8 cellular contexts compared by ENCODE assay signal in genomic region chr12:48999371-49000131, GRCh38. TPM values are rescaled to one million over a fixed set of nuclear protein-coding genes. Genes with fewer than 3 reads are reported as not detected.
DNase-seq lines count a peak whose midpoint lies in the region; ATAC-seq and TF ChIP-seq lines count a peak whose summit lies in the region.

TSS of gene DDN (minus strand) at chr12:48999375. CDS start at chr12:48999287, 88 bp downstream.

- peak within 1 kb of the TSS in 5 of 7 donors; percentile 27 to 83 (median 42) for H3K27ac Mint-ChIP-seq in CD4-positive, alpha-beta memory T cell

- peaks cover 18% of the 10 kb centered on the region for H3K36me3 ChIP-seq in CD4-positive, alpha-beta memory T cell (ENCODE audit: insufficient read depth, low read length)
- H3K36me3 ChIP-seq in gastroesophageal sphincter = peaks cover 0 to 45% of the 10 kb centered on the region in 2 donors
- no peaks in the 10 kb centered on the region for H3K36me3 ChIP-seq in ovary

- no peaks in the 10 kb centered on the region for H3K9me3 ChIP-seq in CD4-positive, alpha-beta memory T cell (ENCODE audit: control insufficient read depth in 1 of 2, low read length in 2 of 2)
- H3K9me3 ChIP-seq in gastroesophageal sphincter = no peaks in the 10 kb centered on the region
- no peaks in the 10 kb centered on the region for H3K9me3 ChIP-seq in ovary

- TF ChIP-seq CTCF in gastroesophageal sphincter (IDR thresholded peaks at IDR 0.05) (no peak), ovary (IDR thresholded peaks at IDR 0.05) (no peak)

- H3K36me3 Mint-ChIP-seq in CD4-positive, alpha-beta memory T cell = peaks cover 35 to 40% of the 10 kb centered on the region in 2 donors

- TF ChIP-seq POLR2A in gastroesophageal sphincter (IDR thresholded peaks at IDR 0.05) (no peak), ovary (IDR thresholded peaks at IDR 0.05) (no peak)

- peak within 1 kb of the TSS in 1 of 2 donors; percentile 60 for H3K4me3 ChIP-seq in CD4-positive, alpha-beta memory T cell (ENCODE audit: low read length in 2 of 2)
- H3K4me3 ChIP-seq in gastroesophageal sphincter (peak within 1 kb of the TSS; percentile 8 to 53), ovary (peak within 1 kb of the TSS; percentile 33)

- CTCF ChIA-PET in CD4-positive, alpha-beta memory T cell (lab: Charles Lee; ENCODE audit: partially characterized antibody) = interaction anchor here (1.1 to 14.1 kb wide), 6 partner anchors 11 to 76 kb away, joined by 3 to 244 read pairs (median 30); partner anchors contain the start of genes PRKAG1 and WNT1

- peak in 4 of 5 donors; percentile 34 to 64 (median 47) for DNase-seq in CD4-positive, alpha-beta memory T cell
- peak; percentile 21 for DNase-seq in NCI-H526 treated with DMSO at 0.1 percent for 48 hours (lab: John Stamatoyannopoulos, UW)
- peak; percentile 36 for DNase-seq in activated gamma-delta T cell (lab: John Stamatoyannopoulos, UW)
- DNase-seq in ovary = peak in 1 of 5 donors; percentile 26
- no peak for DNase-seq in substantia nigra (lab: John Stamatoyannopoulos, UW)
- no peak for DNase-seq in KG1 (lab: John Stamatoyannopoulos, UW)

- H3K4me1 ChIP-seq in CD4-positive, alpha-beta memory T cell (ENCODE audit: insufficient read depth, low read length) = peaks cover 42% of the 10 kb centered on the region
- peaks cover 5 to 49% (median 38%) of the 10 kb centered on the region in 3 donors for H3K4me1 ChIP-seq in gastroesophageal sphincter
- H3K4me1 ChIP-seq in ovary (ENCODE audit: insufficient read depth) = peaks cover 6% of the 10 kb centered on the region

- POLR2A ChIA-PET in CD4-positive, alpha-beta memory T cell (lab: Charles Lee; ENCODE audit: partially characterized antibody) = interaction anchor here (0.8 to 7.3 kb wide), 4 partner anchors 15 to 90 kb away, joined by 3 to 46 read pairs (median 6); partner anchors contain the start of gene PRKAG1

- 0% methylated on average over 3 of the region's 30 CpGs; no CpG with 5 or more reads in 1 of the 2 donors for whole genome bisulfite sequencing in gastroesophageal sphincter (ENCODE audit: low coverage in 1 of 2), 2 donors
- 1 to 4% (median 1%) methylated on average over 21 to 30 of the region's 30 CpGs for WGBS in ovary, 3 donors

- H3K27ac ChIP-seq in CD4-positive, alpha-beta memory T cell (ENCODE audit: low read depth, low read length) = no peak within 1 kb of the TSS
- no peak within 1 kb of the TSS for H3K27ac ChIP-seq in gastroesophageal sphincter
- H3K27ac ChIP-seq in ovary = no peak within 1 kb of the TSS
- no peak within 1 kb of the TSS for H3K27ac ChIP-seq in substantia nigra (ENCODE audit: low read depth, low read length, poor library complexity, severe bottlenecking)

- peak within 1 kb of the TSS; percentile 60 to 83 (median 78) for H3K4me3 Mint-ChIP-seq in CD4-positive, alpha-beta memory T cell

- peaks cover 20 to 44% of the 10 kb centered on the region in 2 donors for H3K27me3 Mint-ChIP-seq in CD4-positive, alpha-beta memory T cell

- peaks cover 17 to 47% (median 25%) of the 10 kb centered on the region in 4 donors for H3K4me1 Mint-ChIP-seq in CD4-positive, alpha-beta memory T cell

- no peak for TF ChIP-seq EP300 in gastroesophageal sphincter (IDR thresholded peaks at IDR 0.05)
- no peak for TF ChIP-seq EP300 in ovary (IDR thresholded peaks at IDR 0.05)

- peaks cover 10% of the 10 kb centered on the region for H3K27me3 ChIP-seq in CD4-positive, alpha-beta memory T cell (ENCODE audit: insufficient read depth, low read length)
- peaks cover 98% of the 10 kb centered on the region for H3K27me3 ChIP-seq in gastroesophageal sphincter
- H3K27me3 ChIP-seq in ovary = no peaks in the 10 kb centered on the region

- no peaks in the 10 kb centered on the region for H3K9me3 Mint-ChIP-seq in CD4-positive, alpha-beta memory T cell

- peak; percentile 31 for ATAC-seq in GM21529 (IDR thresholded peaks at IDR 0.05; ENCODE audit: unreplicated experiment)
- ATAC-seq in gastroesophageal sphincter = no peak

- intact Hi-C loops in CD4-positive, alpha-beta memory T cell (cut with micrococcal nuclease) = loop anchor here (5.0 kb wide), 1 partner anchor 63 kb away; the partner anchor contains the start of gene KMT2D
- intact Hi-C loops in ovary (cut with DNase I) = loop anchor here in 2 of 4 donors (5.0 to 10.0 kb wide), 2 partner anchors 135 to 147 kb away; partner anchors contain the start of genes DDX23 (in 1 of the 2) and RND1 (in 1 of the 2)

RNA-seq across cellular contexts. Expression of gene DDN, which starts in this region (rescaled TPM):
- total RNA-seq in CD4-positive, alpha-beta memory T cell = not detected
- not detected for polyA plus RNA-seq in CD4-positive, alpha-beta memory T cell
- total RNA-seq in gastroesophageal sphincter (not detected), ovary (under 1 TPM in 1 of 7 donors, not detected in 6; 0.05 TPM)
- polyA plus RNA-seq in ovary = under 1 TPM; 0.04 to 0.28 TPM

Comparison
In these comparisons a context has a peak if more than half of its experiments do, and no peak if none do; other contexts are left out.
1. Peak in DNase-seq in CD4-positive, alpha-beta memory T cell; RNA of the gene not detected or under 1 TPM.
2. DNase-seq: peak in NCI-H526 treated with DMSO at 0.1 percent for 48 hours (single experiment) and activated gamma-delta T cell (single experiment); none in substantia nigra (0 of 49) and KG1 (single experiment).